ENCODE assay signal across 2 cellular contexts in genomic region chr9:76370656-76371055, GRCh38.
TF ChIP-seq lines count a peak whose summit lies in the region.

No MANE protein-coding gene starts in this region.

TF ChIP-seq in HepG2, 621 proteins besides CTCF, POLR2A, EP300 and RAD21:
- TF ChIP-seq PHF5A (CRISPR knock-in tag; IDR thresholded peaks at IDR 0.05; ENCODE audit: low read depth, unreplicated experiment) (no peak), ZNF121 (CRISPR knock-in tag; IDR thresholded peaks at IDR 0.05) (no peak), LCORL (IDR thresholded peaks at IDR 0.05) (0 out of 2 replicates have a peak, but pooled peaks have one; percentile 17), LCORL (CRISPR knock-in tag; IDR thresholded peaks at IDR 0.05) (no peak)

TF ChIP-seq in K562, 482 proteins besides CTCF, POLR2A, EP300 and RAD21:
- TF ChIP-seq PREB (CRISPR knock-in tag; IDR thresholded peaks at IDR 0.05) (no peak), FIP1L1 (IDR thresholded peaks at IDR 0.05; ENCODE audit: low read depth, low read length, poor library complexity, severe bottlenecking) (no peak), NFIX (CRISPR knock-in tag; IDR thresholded peaks at IDR 0.05; ENCODE audit: low read depth) (peak; percentile 79), NFIC (IDR thresholded peaks at IDR 0.05) (peak; percentile 89), RCOR1 (IDR thresholded peaks at IDR 0.05; ENCODE audit: borderline replicate concordance in 1 of 2, low read depth in 2 of 2, low read length in 2 of 2) (no peak), ZBTB43 (CRISPR knock-in tag; IDR thresholded peaks at IDR 0.05) (no peak), LEF1 (IDR thresholded peaks at IDR 0.05) (no peak), IFI16 (CRISPR knock-in tag; IDR thresholded peaks at IDR 0.05) (no peak), YY1 (IDR thresholded peaks at IDR 0.05; ENCODE audit: borderline replicate concordance in 1 of 3, control insufficient read depth in 1 of 3, extremely low read depth in 1 of 3, insufficient read depth in 3 of 3, insufficient read length in 1 of 3, insufficient replicate concordance in 2 of 3, low read depth in 1 of 3, low read length in 2 of 3) (no peak), SRF (CRISPR knock-in tag; IDR thresholded peaks at IDR 0.05) (no peak), SOX6 (IDR thresholded peaks at IDR 0.05) (no peak), EZH2 (IDR thresholded peaks at IDR 0.05; ENCODE audit: borderline replicate concordance, low read depth, low read length) (no peak), MEIS2 (IDR thresholded peaks at IDR 0.05; ENCODE audit: partially characterized antibody) (no peak), ZNF408 (CRISPR knock-in tag; IDR thresholded peaks at IDR 0.05; ENCODE audit: low read depth) (no peak), ZNF584 (CRISPR knock-in tag; IDR thresholded peaks at IDR 0.05; ENCODE audit: low read depth) (no peak), ZBTB12 (CRISPR knock-in tag; IDR thresholded peaks at IDR 0.05) (no peak)
